In genomic region chr11:31419138-31419537, GRCh38 we compare ENCODE assay signal across 1 cellular context.
TF ChIP-seq lines count a peak whose summit lies in the region.

No MANE protein-coding gene starts in this region.

TF ChIP-seq in HEK293, 187 proteins besides CTCF, POLR2A, EP300 and RAD21 (continued from another document):
- TF ChIP-seq PRDM6 (tag by site-specific recombination; IDR thresholded peaks at IDR 0.05) (peak; percentile 79), MEIS1 (CRISPR knock-in tag; IDR thresholded peaks at IDR 0.05; ENCODE audit: borderline replicate concordance) (peak; percentile 49; the same call in 1 of the 2 replicates), SCRT2 (tag by site-specific recombination; IDR thresholded peaks at IDR 0.05) (peak; percentile 31; the same call in 1 of the 2 replicates), ZNF843 (tag by site-specific recombination; IDR thresholded peaks at IDR 0.05) (peak; percentile 79; the same call in 1 of the 2 replicates), FEZF1 (tag by site-specific recombination; IDR thresholded peaks at IDR 0.05) (peak; percentile 69), ZNF707 (tag by site-specific recombination; IDR thresholded peaks at IDR 0.05) (no peak), WT1 (tag by site-specific recombination; IDR thresholded peaks at IDR 0.05) (peak; percentile 56; the same call in 1 of the 2 replicates), ZNF580 (tag by site-specific recombination; IDR thresholded peaks at IDR 0.05) (0 out of 2 replicates have a peak, but pooled peaks have one; percentile 48), ELK4 (IDR thresholded peaks at IDR 0.05; ENCODE audit: borderline replicate concordance, low read depth, low read length) (no peak), PRDM2 (tag by site-specific recombination; IDR thresholded peaks at IDR 0.05; ENCODE audit: borderline replicate concordance) (no peak), SCRT1 (tag by site-specific recombination; IDR thresholded peaks at IDR 0.05; ENCODE audit: borderline replicate concordance) (peak; percentile 46; the same call in 1 of the 2 replicates), KLF10 (tag by site-specific recombination; IDR thresholded peaks at IDR 0.05) (no peak), PRDM4 (tag by site-specific recombination; IDR thresholded peaks at IDR 0.05) (peak; percentile 61), ZNF600 (tag by site-specific recombination; IDR thresholded peaks at IDR 0.05) (no peak)
